1 cellular context compared by ENCODE assay signal in genomic region chr1:236394905-236395779, GRCh38.
TF ChIP-seq lines count a peak whose summit lies in the region.

No MANE protein-coding gene starts in this region.

TF ChIP-seq in WTC11, 78 proteins besides CTCF, POLR2A, EP300 and RAD21 (continued from another document):
- TF ChIP-seq ERG (CRISPR knock-in tag; IDR thresholded peaks at IDR 0.05) (no peak), KAT7 (CRISPR knock-in tag; IDR thresholded peaks at IDR 0.05; ENCODE audit: borderline replicate concordance) (peak; percentile 51; the same call in 1 of the 2 replicates), TEAD4 (CRISPR knock-in tag; IDR thresholded peaks at IDR 0.05) (no peak), E2F4 (CRISPR knock-in tag; IDR thresholded peaks at IDR 0.05; ENCODE audit: borderline replicate concordance, low read depth) (0 out of 2 replicates have a peak, but pooled peaks have one; percentile 2), FOXP1 (CRISPR knock-in tag; IDR thresholded peaks at IDR 0.05; ENCODE audit: borderline replicate concordance) (peak; percentile 73), IRF1 (CRISPR knock-in tag; IDR thresholded peaks at IDR 0.05) (0 out of 2 replicates have a peak, but pooled peaks have one; percentile 40), ATF3 (CRISPR knock-in tag; conservative IDR thresholded peaks at IDR 0.05) (no peak), ZNF423 (CRISPR knock-in tag; IDR thresholded peaks at IDR 0.05) (peak; percentile 76), TP53 (CRISPR knock-in tag; IDR thresholded peaks at IDR 0.05) (no peak), RORB (CRISPR knock-in tag; IDR thresholded peaks at IDR 0.05) (no peak), CBFB (CRISPR knock-in tag; IDR thresholded peaks at IDR 0.05; ENCODE audit: low read depth) (no peak)
